ENCODE assay signal across 15 cellular contexts in genomic region chr3:99505200-99505599, GRCh38.
DNase-seq lines count a peak whose midpoint lies in the region; ATAC-seq and TF ChIP-seq lines count a peak whose summit lies in the region.
"Had no signal": no experiment of that assay in that cellular context is flagged by ENCODE, and none has a peak within 500 bp of the region (broad histone marks: within the 10 kb centered on the region; RNA-seq: fewer than 3 reads in every experiment).

No MANE protein-coding gene starts in this region.

- H3K4me3 ChIP-seq in OCI-LY3 (ENCODE audit: low read length) (peak overlapping the region; percentile 45), foreskin fibroblast (ENCODE audit: low read depth in 1 of 2, low read length in 2 of 2) (no peak overlapping the region)
- H3K4me3 ChIP-seq: stomach had no signal

- peaks cover 22% of the 10 kb centered on the region for H3K4me1 ChIP-seq in OCI-LY3 (ENCODE audit: low read length)
- H3K4me1 ChIP-seq: BE2C had no signal

- H3K27me3 ChIP-seq in OCI-LY3 (ENCODE audit: low read depth, low read length), result no peaks in the 10 kb centered on the region
- H3K27me3 ChIP-seq: BE2C, stomach had no signal

- TF ChIP-seq POLR2A in erythroblast (IDR thresholded peaks at IDR 0.05; ENCODE audit: low read length), result no peak

- no peaks in the 10 kb centered on the region for H3K9me3 ChIP-seq in OCI-LY3 (ENCODE audit: insufficient read depth, low read length)
- H3K9me3 ChIP-seq: BE2C, stomach had no signal

- DNase-seq in myocyte (ENCODE audit: low read depth), result peak; percentile 28
- no peak for DNase-seq in HuH-7.5 (ENCODE audit: low spot score)
- no peak for DNase-seq in NCI-H510A (lab: John Stamatoyannopoulos, UW)
- no peak for DNase-seq in erythroblast (lab: John Stamatoyannopoulos, UW)
- no peak for DNase-seq in foreskin fibroblast
- DNase-seq: activated CD4-positive, CD25-positive, alpha-beta regulatory T cell; BE2C; DMS79 treated with DMSO at 0.1 percent for 48 hours; hypothalamus; NCI-H2171 treated with DMSO at 0.1 percent for 48 hours; stomach had no signal

- peak overlapping the region; percentile 77 for H3K27ac ChIP-seq in OCI-LY3 (ENCODE audit: low read length)
- H3K27ac ChIP-seq: stomach had no signal

- no peaks in the 10 kb centered on the region for H4K20me1 ChIP-seq in OCI-LY3 (ENCODE audit: insufficient read depth, low read length)

- no peaks in the 10 kb centered on the region for H3K79me2 ChIP-seq in OCI-LY3 (ENCODE audit: low read length)

- H2AFZ ChIP-seq in OCI-LY3 (ENCODE audit: low read depth, low read length), result peak overlapping the region; percentile 79

- no peaks in the 10 kb centered on the region for H3K36me3 ChIP-seq in OCI-LY3 (replicated peaks; ENCODE audit: low read depth, low read length)
- H3K36me3 ChIP-seq: BE2C, stomach had no signal

- ATAC-seq in GM18517 (IDR thresholded peaks at IDR 0.05; ENCODE audit: unreplicated experiment) (peak; percentile 37), HG02678 (IDR thresholded peaks at IDR 0.05; ENCODE audit: unreplicated experiment) (peak; percentile 26)
- ATAC-seq: left lobe of liver had no signal

- TF ChIP-seq CTCF in OCI-LY3 (IDR thresholded peaks at IDR 0.05; ENCODE audit: low read depth, low read length) (no peak), foreskin fibroblast (IDR thresholded peaks at IDR 0.05; ENCODE audit: low read depth, low read length) (no peak)

- H3K9ac ChIP-seq in OCI-LY3 (ENCODE audit: low read length), result peak overlapping the region; percentile 49

- H3K4me2 ChIP-seq in OCI-LY3 (ENCODE audit: low read length), result peak overlapping the region; percentile 75
